In genomic region chr16:54400261-54400660, GRCh38 we compare ENCODE assay signal across 32 cellular contexts.
"Had no signal": no experiment of that assay in that cellular context is flagged by ENCODE, and none has a peak within 500 bp of the region (broad histone marks: within the 10 kb centered on the region; RNA-seq: fewer than 3 reads in every experiment).

No MANE protein-coding gene starts in this region.

- H3K9ac ChIP-seq: KMS-11 had no signal

- H3K4me3 ChIP-seq: ascending aorta, cardiac muscle cell had no signal

- H3K4me3 Mint-ChIP-seq: activated CD4-positive, alpha-beta memory T cell treated with anti-CD3 and anti-CD28 coated beads, Interleukin-2, amount 10 ng/mL, durations not matched to agents 7 days and 5 days; activated CD8-positive, alpha-beta memory T cell treated with anti-CD3 and anti-CD28 coated beads, Interleukin-2, amount 10 ng/mL, durations not matched to agents 7 days and 5 days; activated naive CD4-positive, alpha-beta T cell treated with anti-CD3 and anti-CD28 coated beads, Interleukin-2, amount 50 U/mL, for 24 hours; activated naive CD8-positive, alpha-beta T cell treated with anti-CD3 and anti-CD28 coated beads, Interleukin-2, amount 10 ng/mL, durations not matched to agents 7 days and 5 days; activated T-cell treated with anti-CD3 and anti-CD28 coated beads, Interleukin-2, amount 50 U/mL, for 72 hours; activated T-helper 17 cell treated with anti-CD3 and anti-CD28 coated beads, Interleukin-2, amount 50 U/mL, for 72 hours had no signal

- ATAC-seq: activated CD8-positive, alpha-beta memory T cell treated with anti-CD3 and anti-CD28 coated beads, Interleukin-2, amount 10 ng/mL, durations not matched to agents 7 days and 5 days; activated T-cell treated with anti-CD3 and anti-CD28 coated beads, Interleukin-2, amount 50 U/mL, for 72 hours; activated T-helper 17 cell treated with anti-CD3 and anti-CD28 coated beads, Interleukin-2, amount 50 U/mL, for 72 hours; Panc1 had no signal

- H3K27ac Mint-ChIP-seq: activated CD4-positive, alpha-beta memory T cell treated with anti-CD3 and anti-CD28 coated beads, Interleukin-2, amount 10 ng/mL, durations not matched to agents 7 days and 5 days; activated CD8-positive, alpha-beta memory T cell treated with anti-CD3 and anti-CD28 coated beads, Interleukin-2, amount 10 ng/mL, durations not matched to agents 7 days and 5 days; activated naive CD4-positive, alpha-beta T cell treated with anti-CD3 and anti-CD28 coated beads, Interleukin-2, amount 50 U/mL, for 24 hours; activated naive CD8-positive, alpha-beta T cell treated with anti-CD3 and anti-CD28 coated beads, Interleukin-2, amount 10 ng/mL, durations not matched to agents 7 days and 5 days; activated T-cell treated with anti-CD3 and anti-CD28 coated beads, Interleukin-2, amount 50 U/mL, for 72 hours; activated T-helper 17 cell treated with anti-CD3 and anti-CD28 coated beads, Interleukin-2, amount 50 U/mL, for 72 hours had no signal

- H3K4me1 ChIP-seq: ascending aorta had no signal

- H3K36me3 ChIP-seq: ascending aorta, cardiac muscle cell had no signal

- H3K4me2 ChIP-seq: KMS-11 had no signal

- H3K36me3 Mint-ChIP-seq: activated CD8-positive, alpha-beta memory T cell treated with anti-CD3 and anti-CD28 coated beads, Interleukin-2, amount 10 ng/mL, durations not matched to agents 7 days and 5 days; activated naive CD4-positive, alpha-beta T cell treated with anti-CD3 and anti-CD28 coated beads, Interleukin-2, amount 50 U/mL, for 24 hours; activated naive CD8-positive, alpha-beta T cell treated with anti-CD3 and anti-CD28 coated beads, Interleukin-2, amount 10 ng/mL, durations not matched to agents 7 days and 5 days had no signal

- DNase-seq: activated CD4-positive, alpha-beta memory T cell treated with anti-CD3 and anti-CD28 coated beads, Interleukin-2, amount 10 ng/mL, durations not matched to agents 7 days and 5 days; activated CD4-positive, alpha-beta T cell treated with anti-CD3 and anti-CD28 coated beads for 1 hour; activated CD4-positive, alpha-beta T cell treated with anti-CD3 and anti-CD28 coated beads for 48 hours; activated CD4-positive, CD25-positive, alpha-beta regulatory T cell; activated CD8-positive, alpha-beta memory T cell treated with anti-CD3 and anti-CD28 coated beads for 24 hours; activated CD8-positive, alpha-beta memory T cell treated with anti-CD3 and anti-CD28 coated beads, Interleukin-2, amount 10 ng/mL, durations not matched to agents 7 days and 5 days; activated CD8-positive, alpha-beta memory T cell treated with anti-CD3 and anti-CD28 coated beads, Interleukin-2, amount 50 U/mL, for 48 hours; activated effector memory CD4-positive, alpha-beta T cell treated with anti-CD3 and anti-CD28 coated beads, Interleukin-2, amount 50 U/mL, for 16 hours; activated naive CD4-positive, alpha-beta T cell; activated naive CD8-positive, alpha-beta T cell treated with anti-CD3 and anti-CD28 coated beads, Interleukin-2, amount 10 ng/mL, durations not matched to agents 7 days and 5 days; activated T-cell treated with anti-CD3 and anti-CD28 coated beads, Interleukin-2, amount 50 U/mL, for 72 hours; amygdala; MM.1S; MV-4-11; NCI-H1092; NCI-H1436 treated with DMSO at 0.1 percent for 48 hours; NCI-H1694 treated with DMSO at 0.1 percent for 48 hours; NCI-H2029; NCI-H345; NCI-H524 treated with DMSO at 0.1 percent for 48 hours; SIG-M5; SW 1271; T-helper 1 cell; T-helper 2 cell; T-helper 9 cell had no signal

- H3K4me1 Mint-ChIP-seq: activated CD4-positive, alpha-beta memory T cell treated with anti-CD3 and anti-CD28 coated beads, Interleukin-2, amount 10 ng/mL, durations not matched to agents 7 days and 5 days; activated CD8-positive, alpha-beta memory T cell treated with anti-CD3 and anti-CD28 coated beads, Interleukin-2, amount 10 ng/mL, durations not matched to agents 7 days and 5 days; activated naive CD4-positive, alpha-beta T cell treated with anti-CD3 and anti-CD28 coated beads, Interleukin-2, amount 50 U/mL, for 24 hours; activated naive CD8-positive, alpha-beta T cell treated with anti-CD3 and anti-CD28 coated beads, Interleukin-2, amount 10 ng/mL, durations not matched to agents 7 days and 5 days; activated T-helper 17 cell treated with anti-CD3 and anti-CD28 coated beads, Interleukin-2, amount 50 U/mL, for 72 hours had no signal

- H3K9me3 Mint-ChIP-seq: activated CD4-positive, alpha-beta memory T cell treated with anti-CD3 and anti-CD28 coated beads, Interleukin-2, amount 10 ng/mL, durations not matched to agents 7 days and 5 days; activated naive CD8-positive, alpha-beta T cell treated with anti-CD3 and anti-CD28 coated beads, Interleukin-2, amount 10 ng/mL, durations not matched to agents 7 days and 5 days; activated T-cell treated with anti-CD3 and anti-CD28 coated beads, Interleukin-2, amount 50 U/mL, for 72 hours had no signal

- H3K27ac ChIP-seq: ascending aorta, cardiac muscle cell, KMS-11, VCaP had no signal

- H3K27me3 ChIP-seq: ascending aorta, cardiac muscle cell had no signal

- H3K9me3 ChIP-seq: ascending aorta had no signal

- H3K27me3 Mint-ChIP-seq: activated CD4-positive, alpha-beta memory T cell treated with anti-CD3 and anti-CD28 coated beads, Interleukin-2, amount 10 ng/mL, durations not matched to agents 7 days and 5 days; activated CD8-positive, alpha-beta memory T cell treated with anti-CD3 and anti-CD28 coated beads, Interleukin-2, amount 10 ng/mL, durations not matched to agents 7 days and 5 days had no signal
